In the genomic region with DNA sequence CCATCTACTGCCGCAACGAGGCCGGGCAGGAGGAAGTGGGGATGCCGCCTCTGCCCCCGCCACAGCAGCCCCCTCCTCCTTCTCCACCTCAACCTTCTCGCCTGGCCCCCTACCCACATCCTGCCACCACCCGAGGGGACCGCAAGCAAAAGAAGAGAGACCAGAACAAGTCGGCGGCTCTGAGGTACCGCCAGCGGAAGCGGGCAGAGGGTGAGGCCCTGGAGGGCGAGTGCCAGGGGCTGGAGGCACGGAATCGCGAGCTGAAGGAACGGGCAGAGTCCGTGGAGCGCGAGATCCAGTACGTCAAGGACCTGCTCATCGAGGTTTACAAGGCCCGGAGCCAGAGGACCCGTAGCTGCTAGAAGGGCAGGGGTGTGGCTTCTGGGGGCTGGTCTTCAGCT, we compare ENCODE assay signal across 15 cellular contexts. TPM values are rescaled to one million over a fixed set of nuclear protein-coding genes. Genes with fewer than 3 reads are reported as not detected.
DNase-seq lines count a peak whose midpoint lies in the region; FAIRE-seq and TF ChIP-seq lines count a peak whose summit lies in the region.
"Had no signal": no experiment of that assay in that cellular context is flagged by ENCODE, and none has a peak within 500 bp of the region (broad histone marks: within the 10 kb centered on the region; RNA-seq: fewer than 3 reads in every experiment).

No MANE protein-coding gene starts in this region.

- H3K36me3 ChIP-seq in spleen = peaks cover 0 to 22% (median 0%) of the 10 kb centered on the region in 6 donors
- H3K36me3 ChIP-seq: right atrium auricular region had no signal

- 66 to 78% (median 71%) methylated on average over 20 to 25 of the region's 25 CpGs for WGBS in spleen, 5 donors

- H3K4me3 ChIP-seq in Jurkat, Clone E6-1 (ENCODE audit: low read length) = peak overlapping the region; percentile 4; the same call in 1 of the 2 replicates
- no peak overlapping the region for H3K4me3 ChIP-seq in spleen
- H3K4me3 ChIP-seq: esophagus squamous epithelium, right atrium auricular region had no signal

- peaks cover 6% of the 10 kb centered on the region for H3K27me3 Mint-ChIP-seq in activated CD4-positive, alpha-beta T cell treated with anti-CD3 and anti-CD28 coated beads, Interleukin-2, amount 10 ng/mL, durations not matched to agents 7 days and 5 days
- peaks cover 10% of the 10 kb centered on the region for H3K27me3 Mint-ChIP-seq in activated naive CD8-positive, alpha-beta T cell treated with anti-CD3 and anti-CD28 coated beads for 36 hours
- H3K27me3 Mint-ChIP-seq: naive B cell had no signal

- H3K27me3 ChIP-seq in spleen (replicated peaks in 1 of 7) = no peaks in the 10 kb centered on the region
- H3K27me3 ChIP-seq: esophagus squamous epithelium, right atrium auricular region had no signal

- no peaks in the 10 kb centered on the region for H3K9me3 ChIP-seq in spleen
- H3K9me3 ChIP-seq: esophagus squamous epithelium, right atrium auricular region had no signal

- intact Hi-C loops in spleen (cut with DNase I; ENCODE audit: low total_unique reads) = no loop called here

- H3K27ac ChIP-seq in spleen = peak overlapping the region in 1 of 8 donors; percentile 13
- H3K27ac ChIP-seq: esophagus squamous epithelium, right atrium auricular region had no signal

- peak overlapping the region; percentile 66 for H3K27ac Mint-ChIP-seq in activated CD4-positive, alpha-beta T cell treated with anti-CD3 and anti-CD28 coated beads, Interleukin-2, amount 10 ng/mL, durations not matched to agents 7 days and 5 days
- H3K27ac Mint-ChIP-seq in activated naive CD8-positive, alpha-beta T cell treated with anti-CD3 and anti-CD28 coated beads for 36 hours = no peak overlapping the region
- H3K27ac Mint-ChIP-seq: WTC11 had no signal

- H3K4me1 ChIP-seq in spleen = peaks cover 14 to 48% (median 31%) of the 10 kb centered on the region in 6 donors

- H3K36me3 Mint-ChIP-seq in activated CD4-positive, alpha-beta T cell treated with anti-CD3 and anti-CD28 coated beads, Interleukin-2, amount 10 ng/mL, durations not matched to agents 7 days and 5 days (ENCODE audit: low read depth) = peaks cover 28% of the 10 kb centered on the region
- peaks cover 44% of the 10 kb centered on the region for H3K36me3 Mint-ChIP-seq in activated naive CD8-positive, alpha-beta T cell treated with anti-CD3 and anti-CD28 coated beads for 36 hours
- H3K36me3 Mint-ChIP-seq: naive B cell had no signal

- peaks cover 43% of the 10 kb centered on the region for H3K4me1 Mint-ChIP-seq in activated CD4-positive, alpha-beta T cell treated with anti-CD3 and anti-CD28 coated beads, Interleukin-2, amount 10 ng/mL, durations not matched to agents 7 days and 5 days
- peaks cover 30% of the 10 kb centered on the region for H3K4me1 Mint-ChIP-seq in activated naive CD8-positive, alpha-beta T cell treated with anti-CD3 and anti-CD28 coated beads for 36 hours

- CTCF ChIA-PET in activated CD4-positive, alpha-beta T cell treated with anti-CD3 and anti-CD28 coated beads, Interleukin-2, amount 10 ng/mL, durations not matched to agents 7 days and 5 days (lab: Charles Lee) = interaction anchor here (0.5 kb wide), 1 partner anchor 975 kb away, joined by 3 read pairs; no protein-coding TSS in a partner anchor

- peak; percentile 86 for DNase-seq in Jurkat, Clone E6-1 (ENCODE audit: low read depth, low spot score)
- DNase-seq in activated CD4-positive, alpha-beta T cell treated with anti-CD3 and anti-CD28 coated beads, Interleukin-2, amount 10 ng/mL, durations not matched to agents 7 days and 5 days = peak; percentile 65
- DNase-seq in activated naive CD8-positive, alpha-beta T cell treated with anti-CD3 and anti-CD28 coated beads for 36 hours = peak; percentile 36
- DNase-seq in spleen (peak; percentile 87), NCI-H774 (lab: John Stamatoyannopoulos, UW) (no peak), RPMI8226 (no peak), D721Med (ENCODE audit: insufficient read length, low spot score) (no peak)
- DNase-seq: esophagus squamous epithelium; hippocampal formation; naive B cell; NCI-H2107; NK-92 treated with Interleukin-12 subunit alpha and Interleukin-12 subunit beta, amount 100 ng/mL, for 24 hours had no signal

- TF ChIP-seq POLR2A in spleen (IDR thresholded peaks at IDR 0.05) = no peak

- H3K9me3 Mint-ChIP-seq in activated CD4-positive, alpha-beta T cell treated with anti-CD3 and anti-CD28 coated beads, Interleukin-2, amount 10 ng/mL, durations not matched to agents 7 days and 5 days = no peaks in the 10 kb centered on the region
- H3K9me3 Mint-ChIP-seq in activated naive CD8-positive, alpha-beta T cell treated with anti-CD3 and anti-CD28 coated beads for 36 hours = peaks cover 5% of the 10 kb centered on the region
- H3K9me3 Mint-ChIP-seq: WTC11 had no signal

- POLR2A ChIA-PET in activated CD4-positive, alpha-beta T cell treated with anti-CD3 and anti-CD28 coated beads, Interleukin-2, amount 10 ng/mL, durations not matched to agents 7 days and 5 days (lab: Charles Lee) = no interaction called here

- no peak for TF ChIP-seq CTCF in spleen (IDR thresholded peaks at IDR 0.05 in 8 of 11, conservative IDR thresholded peaks at IDR 0.05 in 3 of 11)
- no peak for TF ChIP-seq CTCF in D721Med (IDR thresholded peaks at IDR 0.05; ENCODE audit: insufficient read depth, missing control alignments)

- H3K4me3 Mint-ChIP-seq in activated CD4-positive, alpha-beta T cell treated with anti-CD3 and anti-CD28 coated beads, Interleukin-2, amount 10 ng/mL, durations not matched to agents 7 days and 5 days = peak overlapping the region; percentile 47
- peak overlapping the region; percentile 4 for H3K4me3 Mint-ChIP-seq in activated naive CD8-positive, alpha-beta T cell treated with anti-CD3 and anti-CD28 coated beads for 36 hours
- H3K4me3 Mint-ChIP-seq: WTC11 had no signal

- FAIRE-seq in D721Med (lab: Jason Lieb, UNC) = no peak

RNA-seq across cellular contexts. Expression of gene NUP62, which starts 3.4 kb away (rescaled TPM):
- 82.4 TPM for polyA plus RNA-seq in Jurkat, Clone E6-1 (2012; ENCODE audit: insufficient read depth, insufficient read length)
- total RNA-seq in activated CD4-positive, alpha-beta T cell treated with anti-CD3 and anti-CD28 coated beads, Interleukin-2, amount 10 ng/mL, durations not matched to agents 7 days and 5 days = 100 to 1,000 TPM; 111 to 127 TPM
- 100 to 1,000 TPM; 164 to 179 TPM for total RNA-seq in activated naive CD8-positive, alpha-beta T cell treated with anti-CD3 and anti-CD28 coated beads for 36 hours
- 10 to 100 TPM; 41.1 to 60.9 (median 51.4) TPM for total RNA-seq in spleen
- polyA plus RNA-seq in spleen = 10 to 100 TPM; 17.3 to 35.1 (median 18.4) TPM

RNA-seq across cellular contexts. Expression of gene ATF5, which starts 3.7 kb away (rescaled TPM):
- 11.9 TPM for polyA plus RNA-seq in Jurkat, Clone E6-1 (2012; ENCODE audit: insufficient read depth, insufficient read length)
- 10 to 100 TPM; 10.5 to 12.1 TPM for total RNA-seq in activated CD4-positive, alpha-beta T cell treated with anti-CD3 and anti-CD28 coated beads, Interleukin-2, amount 10 ng/mL, durations not matched to agents 7 days and 5 days
- total RNA-seq in activated naive CD8-positive, alpha-beta T cell treated with anti-CD3 and anti-CD28 coated beads for 36 hours = 10 to 100 TPM; 23.4 to 25.4 TPM
- 10 to 100 TPM; 10.2 to 45.8 (median 22.8) TPM for total RNA-seq in spleen
- 10 to 100 TPM; 14.6 to 36.6 (median 16.8) TPM for polyA plus RNA-seq in spleen

RNA-seq across cellular contexts. Expression of gene SIGLEC11, which starts 28.2 kb away (rescaled TPM):
- polyA plus RNA-seq in Jurkat, Clone E6-1 (2012; ENCODE audit: insufficient read depth, insufficient read length) = not detected
- not detected for total RNA-seq in activated CD4-positive, alpha-beta T cell treated with anti-CD3 and anti-CD28 coated beads, Interleukin-2, amount 10 ng/mL, durations not matched to agents 7 days and 5 days
- total RNA-seq in activated naive CD8-positive, alpha-beta T cell treated with anti-CD3 and anti-CD28 coated beads for 36 hours = not detected
- 10 to 100 TPM; 18.7 to 97.5 (median 42.8) TPM for total RNA-seq in spleen
- 10 to 100 TPM in 1 of 3 donors, 1 to 10 TPM in 2; 2.2 to 52.3 (median 7.9) TPM for polyA plus RNA-seq in spleen
- total RNA-seq: SK-MEL-5, WTC11 had no signal

RNA-seq across cellular contexts. Expression of gene IL4I1, which starts 36.0 kb away (rescaled TPM):
- polyA plus RNA-seq in Jurkat, Clone E6-1 (2012; ENCODE audit: insufficient read depth, insufficient read length) = 1.1 TPM
- total RNA-seq in activated CD4-positive, alpha-beta T cell treated with anti-CD3 and anti-CD28 coated beads, Interleukin-2, amount 10 ng/mL, durations not matched to agents 7 days and 5 days = 1 to 10 TPM; 3.7 to 4.2 TPM
- total RNA-seq in activated naive CD8-positive, alpha-beta T cell treated with anti-CD3 and anti-CD28 coated beads for 36 hours = 1 to 10 TPM; 2.3 to 2.9 TPM
- total RNA-seq in spleen = 10 to 100 TPM in 1 of 7 donors, 1 to 10 TPM in 6; 1.1 to 20.2 (median 2.8) TPM
- 1 to 10 TPM; 3.9 to 9.3 (median 6.4) TPM for polyA plus RNA-seq in spleen
- total RNA-seq: SK-MEL-5 had no signal

RNA-seq across cellular contexts. Expression of gene TBC1D17, which starts 55.2 kb away (rescaled TPM):
- polyA plus RNA-seq in Jurkat, Clone E6-1 (2012; ENCODE audit: insufficient read depth, insufficient read length) = 20.1 TPM
- 10 to 100 TPM; 33.2 to 33.8 TPM for total RNA-seq in activated CD4-positive, alpha-beta T cell treated with anti-CD3 and anti-CD28 coated beads, Interleukin-2, amount 10 ng/mL, durations not matched to agents 7 days and 5 days
- total RNA-seq in activated naive CD8-positive, alpha-beta T cell treated with anti-CD3 and anti-CD28 coated beads for 36 hours = 10 to 100 TPM; 22.6 to 24.0 TPM
- total RNA-seq in spleen = 10 to 100 TPM; 26.8 to 53.5 (median 38.2) TPM
- polyA plus RNA-seq in spleen = 10 to 100 TPM; 20.8 to 39.8 (median 34.9) TPM

Comparison
In these comparisons a context has a peak if more than half of its experiments do, and no peak if none do; other contexts are left out.
1. DNase-seq: peak in Jurkat, Clone E6-1 (single experiment), activated CD4-positive, alpha-beta T cell treated with anti-CD3 and anti-CD28 coated beads, Interleukin-2, amount 10 ng/mL, durations not matched to agents 7 days and 5 days (single experiment), activated naive CD8-positive, alpha-beta T cell treated with anti-CD3 and anti-CD28 coated beads for 36 hours (single experiment) and spleen (single experiment); none in NCI-H774 (single experiment), RPMI8226 (single experiment) and D721Med (single experiment).
2. RNA of gene SIGLEC11, which starts 28.2 kb away (total RNA-seq): 18.7 to 97.5 TPM in spleen; not detected in activated CD4-positive, alpha-beta T cell treated with anti-CD3 and anti-CD28 coated beads, Interleukin-2, amount 10 ng/mL, durations not matched to agents 7 days and 5 days and not detected in activated naive CD8-positive, alpha-beta T cell treated with anti-CD3 and anti-CD28 coated beads for 36 hours; every median in the first group is over 10 times any median in the second.